25 cellular contexts compared by ENCODE assay signal in the genomic region with DNA sequence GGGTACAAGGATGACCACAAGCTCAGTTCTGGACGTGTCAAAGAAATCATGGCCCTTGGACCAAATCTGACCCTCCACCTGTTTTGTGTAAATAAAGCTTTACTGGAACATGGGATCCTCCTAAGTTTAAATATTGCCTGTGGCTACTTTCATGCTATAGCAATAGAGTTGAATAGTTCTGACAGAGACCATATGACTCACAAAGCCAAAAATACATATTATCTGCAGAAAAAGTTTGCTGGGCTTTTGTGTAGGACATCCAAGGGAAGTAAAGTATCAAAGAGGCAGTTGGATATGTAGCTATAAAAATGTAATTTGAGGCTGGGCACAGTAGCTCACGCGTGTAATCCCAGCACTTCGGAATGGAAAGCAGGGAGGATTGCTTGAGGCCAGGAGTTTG.
"Had no signal": no experiment of that assay in that cellular context is flagged by ENCODE, and none has a peak within 500 bp of the region (broad histone marks: within the 10 kb centered on the region; RNA-seq: fewer than 3 reads in every experiment).

No MANE protein-coding gene starts in this region.

- H3K4me1 Mint-ChIP-seq: neural progenitor cell; stimulated activated naive B cell treated with anti-CD40 and anti-IgM and Interleukin-4, amounts not matched to agents 10 μg/mL and 1 μg/mL and 100 μg/mL, for 72 hours had no signal

- H3K4me3 Mint-ChIP-seq: natural killer cell treated with Interleukin-12 subunit alpha and Interleukin-12 subunit beta and Interleukin-15 and Interleukin-18, amount 100 ng/mL, for 72 hours; neural progenitor cell; stimulated activated naive B cell treated with anti-CD40 and anti-IgM and Interleukin-4, amounts not matched to agents 10 μg/mL and 1 μg/mL and 100 μg/mL, for 72 hours; stimulated activated naive CD8-positive, alpha-beta T cell treated with anti-CD3 and anti-CD28 coated beads, Interleukin-15, amount 100 ng/mL, for 72 hours had no signal

- DNase-seq: dorsolateral prefrontal cortex; effector CD8-positive, alpha-beta T cell; foreskin keratinocyte; head of caudate nucleus; left colon; left ventricle myocardium superior; mesenchymal stem cell; midbrain; nucleus accumbens; ovary; sigmoid colon; stimulated activated CD4-positive, alpha-beta T cell treated with anti-CD3 and anti-CD28 coated beads, Interleukin-2, amount 100 ng/mL, for 24 hours; stimulated activated CD4-positive, alpha-beta T cell treated with anti-CD3 and anti-CD28 coated beads, Interleukin-4, amount 100 ng/mL, for 4 hours; stimulated activated naive B cell treated with anti-CD40 and anti-IgM and Interleukin-4, amounts not matched to agents 10 μg/mL and 1 μg/mL and 100 μg/mL, for 72 hours; stimulated activated naive CD8-positive, alpha-beta T cell treated with anti-CD3 and anti-CD28 coated beads, Interleukin-15, amount 100 ng/mL, for 72 hours; testis; upper lobe of right lung had no signal

- H3K27ac Mint-ChIP-seq: natural killer cell treated with Interleukin-12 subunit alpha and Interleukin-12 subunit beta and Interleukin-15 and Interleukin-18, amount 100 ng/mL, for 72 hours; neural progenitor cell; stimulated activated naive B cell treated with anti-CD40 and anti-IgM and Interleukin-4, amounts not matched to agents 10 μg/mL and 1 μg/mL and 100 μg/mL, for 72 hours; stimulated activated naive CD8-positive, alpha-beta T cell treated with anti-CD3 and anti-CD28 coated beads, Interleukin-15, amount 100 ng/mL, for 72 hours had no signal

- H3K36me3 Mint-ChIP-seq: natural killer cell treated with Interleukin-12 subunit alpha and Interleukin-12 subunit beta and Interleukin-15 and Interleukin-18, amount 100 ng/mL, for 72 hours; neural progenitor cell; stimulated activated naive B cell treated with anti-CD40 and anti-IgM and Interleukin-4, amounts not matched to agents 10 μg/mL and 1 μg/mL and 100 μg/mL, for 72 hours had no signal

- H3K9me3 Mint-ChIP-seq: natural killer cell treated with Interleukin-12 subunit alpha and Interleukin-12 subunit beta and Interleukin-15 and Interleukin-18, amount 100 ng/mL, for 72 hours had no signal

- H3K4me3 ChIP-seq: dorsolateral prefrontal cortex, hepatocyte, lung, neural progenitor cell, ovary, right atrium auricular region, sigmoid colon, skin epidermis, testis, tibial nerve, upper lobe of right lung, vagina had no signal
